In genomic region chr9:117114768-117115167, GRCh38 we compare ENCODE assay signal across 1 cellular context.
TF ChIP-seq lines count a peak whose summit lies in the region.

No MANE protein-coding gene starts in this region.

TF ChIP-seq in GM23338, 12 proteins besides CTCF, POLR2A, EP300 and RAD21 (continued from another document):
- no peak for TF ChIP-seq REST (IDR thresholded peaks at IDR 0.05; ENCODE audit: unreplicated experiment)
- no peak for TF ChIP-seq CREB1 (CRISPR knock-in tag; IDR thresholded peaks at IDR 0.05; ENCODE audit: low read depth)
- TF ChIP-seq NANOG (IDR thresholded peaks at IDR 0.05; ENCODE audit: borderline replicate concordance), result no peak
